In the genomic region with DNA sequence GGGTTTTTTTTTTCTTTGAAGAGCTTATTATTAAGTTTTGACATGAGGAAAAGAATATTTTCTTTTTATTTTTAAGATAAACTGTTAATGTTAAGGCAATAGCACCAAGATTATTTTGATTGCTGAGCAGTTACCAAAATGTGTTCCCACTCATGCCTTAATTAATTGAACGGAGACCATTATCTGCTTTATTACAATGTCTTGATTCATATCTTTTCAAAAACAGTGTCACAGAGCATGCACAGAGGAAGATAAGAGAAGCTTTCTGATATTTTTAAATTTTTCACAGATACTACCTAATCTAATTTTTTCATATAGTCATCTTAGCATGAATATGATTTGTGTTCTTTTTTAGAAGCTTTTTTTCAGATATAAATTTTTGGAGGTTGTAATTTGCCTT, we compare ENCODE assay signal across 28 cellular contexts.
"Had no signal": no experiment of that assay in that cellular context is flagged by ENCODE, and none has a peak within 500 bp of the region (broad histone marks: within the 10 kb centered on the region; RNA-seq: fewer than 3 reads in every experiment).

No MANE protein-coding gene starts in this region.

- H3K27ac Mint-ChIP-seq: stimulated activated effector memory CD8-positive, alpha-beta T cell treated with anti-CD3 and anti-CD28 coated beads, Interleukin-12 subunit alpha, Interleukin-12 subunit beta, amount 100 ng/mL, for 72 hours; stimulated activated memory B cell treated with anti-CD40 and anti-IgM and Interleukin-4, amounts not matched to agents 10 μg/mL and 1 μg/mL and 100 μg/mL, for 72 hours; stimulated activated naive B cell treated with anti-CD40 and anti-IgM and Interleukin-4, amounts not matched to agents 10 μg/mL and 1 μg/mL and 100 μg/mL, for 72 hours; stimulated activated naive CD8-positive, alpha-beta T cell treated with anti-CD3 and anti-CD28 coated beads, Interleukin-15, amount 100 ng/mL, for 72 hours; stimulated activated naive CD8-positive, alpha-beta T cell treated with anti-CD3 and anti-CD28 coated beads, Interleukin-15, Interleukin-2, amounts not matched to agents 100 ng/mL and 50 ng/mL, for 24 hours; type B pancreatic cell had no signal

- H3K27me3 Mint-ChIP-seq: stimulated activated memory B cell treated with anti-CD40 and anti-IgM and Interleukin-4, amounts not matched to agents 10 μg/mL and 1 μg/mL and 100 μg/mL, for 72 hours; stimulated activated naive B cell treated with anti-CD40 and anti-IgM and Interleukin-4, amounts not matched to agents 10 μg/mL and 1 μg/mL and 100 μg/mL, for 72 hours had no signal

- H3K36me3 ChIP-seq: stomach, suprapubic skin, thoracic aorta, thyroid gland, tibial artery, tibial nerve, transverse colon, upper lobe of left lung, upper lobe of right lung, uterus, vagina had no signal

- H3K27ac ChIP-seq: stomach, suprapubic skin, testis, thoracic aorta, thyroid gland, tibial artery, tibial nerve, transverse colon, upper lobe of left lung, upper lobe of right lung, uterus, vagina had no signal

- DNase-seq: stimulated activated CD4-positive, alpha-beta T cell treated with anti-CD3 and anti-CD28 coated beads, Interleukin-2, amount 100 ng/mL, for 48 hours; stimulated activated CD4-positive, alpha-beta T cell treated with anti-CD3 and anti-CD28 coated beads, Interleukin-4, amount 100 ng/mL, for 1 hour; stimulated activated CD4-positive, alpha-beta T cell treated with anti-CD3 and anti-CD28 coated beads, Interleukin-4, amount 100 ng/mL, for 24 hours; stimulated activated CD4-positive, alpha-beta T cell treated with anti-CD3 and anti-CD28 coated beads, Interleukin-4, amount 100 ng/mL, for 4 hours; stimulated activated CD8-positive, alpha-beta memory T cell treated with anti-CD3 and anti-CD28 coated beads, Interleukin-4, amount 100 ng/mL, for 48 hours; stimulated activated naive B cell treated with anti-CD40 and anti-IgM and Interleukin-4, amounts not matched to agents 10 μg/mL and 1 μg/mL and 100 μg/mL, for 72 hours; stimulated activated naive CD4-positive, alpha-beta T cell; stimulated activated naive CD4-positive, alpha-beta T cell treated with Interleukin-2 at 50 U/mL for 16 hours; stimulated activated naive CD8-positive, alpha-beta T cell treated with anti-CD3 and anti-CD28 coated beads, Interleukin-15, amount 100 ng/mL, for 72 hours; stimulated activated naive CD8-positive, alpha-beta T cell treated with anti-CD3 and anti-CD28 coated beads, Interleukin-15, Interleukin-2, amounts not matched to agents 100 U/mL and 50 U/mL, for 24 hours; stomach; substantia nigra; testis; thyroid gland; tibial artery; transverse colon; trophoblast cell; upper lobe of left lung; upper lobe of right lung; uterus had no signal

- H3K4me3 Mint-ChIP-seq: stimulated activated effector memory CD8-positive, alpha-beta T cell treated with anti-CD3 and anti-CD28 coated beads, Interleukin-12 subunit alpha, Interleukin-12 subunit beta, amount 100 ng/mL, for 72 hours; stimulated activated memory B cell treated with anti-CD40 and anti-IgM and Interleukin-4, amounts not matched to agents 10 μg/mL and 1 μg/mL and 100 μg/mL, for 72 hours; stimulated activated naive B cell treated with anti-CD40 and anti-IgM and Interleukin-4, amounts not matched to agents 10 μg/mL and 1 μg/mL and 100 μg/mL, for 72 hours; stimulated activated naive CD8-positive, alpha-beta T cell treated with anti-CD3 and anti-CD28 coated beads, Interleukin-15, amount 100 ng/mL, for 72 hours; stimulated activated naive CD8-positive, alpha-beta T cell treated with anti-CD3 and anti-CD28 coated beads, Interleukin-15, Interleukin-2, amounts not matched to agents 100 ng/mL and 50 ng/mL, for 24 hours; type B pancreatic cell had no signal

- H3K9me3 ChIP-seq: stomach, suprapubic skin, testis, thoracic aorta, thyroid gland, tibial artery, tibial nerve, transverse colon, upper lobe of left lung, upper lobe of right lung, uterus, vagina had no signal

- H3K27me3 ChIP-seq: stomach, suprapubic skin, testis, thyroid gland, tibial artery, tibial nerve, transverse colon, upper lobe of left lung, upper lobe of right lung, uterus, vagina had no signal

- H3K36me3 Mint-ChIP-seq: stimulated activated effector memory CD8-positive, alpha-beta T cell treated with anti-CD3 and anti-CD28 coated beads, Interleukin-12 subunit alpha, Interleukin-12 subunit beta, amount 100 ng/mL, for 72 hours; stimulated activated memory B cell treated with anti-CD40 and anti-IgM and Interleukin-4, amounts not matched to agents 10 μg/mL and 1 μg/mL and 100 μg/mL, for 72 hours; stimulated activated naive B cell treated with anti-CD40 and anti-IgM and Interleukin-4, amounts not matched to agents 10 μg/mL and 1 μg/mL and 100 μg/mL, for 72 hours had no signal

- H3K4me3 ChIP-seq: stomach, suprapubic skin, testis, thoracic aorta, thyroid gland, tibial artery, tibial nerve, transverse colon, upper lobe of left lung, upper lobe of right lung, uterus, vagina had no signal

- H3K4me1 ChIP-seq: stomach, suprapubic skin, testis, thyroid gland, tibial artery, tibial nerve, transverse colon, upper lobe of left lung, upper lobe of right lung, uterus, vagina had no signal

- H3K9me3 Mint-ChIP-seq: stimulated activated effector memory CD8-positive, alpha-beta T cell treated with anti-CD3 and anti-CD28 coated beads, Interleukin-12 subunit alpha, Interleukin-12 subunit beta, amount 100 ng/mL, for 72 hours; stimulated activated memory B cell treated with anti-CD40 and anti-IgM and Interleukin-4, amounts not matched to agents 10 μg/mL and 1 μg/mL and 100 μg/mL, for 72 hours; stimulated activated naive CD8-positive, alpha-beta T cell treated with anti-CD3 and anti-CD28 coated beads, Interleukin-15, amount 100 ng/mL, for 72 hours; stimulated activated naive CD8-positive, alpha-beta T cell treated with anti-CD3 and anti-CD28 coated beads, Interleukin-15, Interleukin-2, amounts not matched to agents 100 ng/mL and 50 ng/mL, for 24 hours; type B pancreatic cell had no signal

- H3K4me1 Mint-ChIP-seq: stimulated activated effector memory CD8-positive, alpha-beta T cell treated with anti-CD3 and anti-CD28 coated beads, Interleukin-12 subunit alpha, Interleukin-12 subunit beta, amount 100 ng/mL, for 72 hours; stimulated activated memory B cell treated with anti-CD40 and anti-IgM and Interleukin-4, amounts not matched to agents 10 μg/mL and 1 μg/mL and 100 μg/mL, for 72 hours; stimulated activated naive B cell treated with anti-CD40 and anti-IgM and Interleukin-4, amounts not matched to agents 10 μg/mL and 1 μg/mL and 100 μg/mL, for 72 hours; stimulated activated naive CD8-positive, alpha-beta T cell treated with anti-CD3 and anti-CD28 coated beads, Interleukin-15, amount 100 ng/mL, for 72 hours had no signal

- ATAC-seq: stimulated activated effector memory CD8-positive, alpha-beta T cell treated with anti-CD3 and anti-CD28 coated beads, Interleukin-12 subunit alpha, Interleukin-12 subunit beta, amount 100 ng/mL, for 72 hours; stimulated activated memory B cell treated with anti-CD40 and anti-IgM and Interleukin-4, amounts not matched to agents 10 μg/mL and 1 μg/mL and 100 μg/mL, for 72 hours; stimulated activated naive B cell treated with anti-CD40 and anti-IgM and Interleukin-4, amounts not matched to agents 10 μg/mL and 1 μg/mL and 100 μg/mL, for 72 hours; stimulated activated naive CD8-positive, alpha-beta T cell treated with anti-CD3 and anti-CD28 coated beads, Interleukin-15, amount 100 ng/mL, for 72 hours; stimulated activated naive CD8-positive, alpha-beta T cell treated with anti-CD3 and anti-CD28 coated beads, Interleukin-15, Interleukin-2, amounts not matched to agents 100 U/mL and 50 U/mL, for 24 hours; upper lobe of right lung had no signal
